Comparison of ENCODE assay signal across 1 cellular context in the genomic region with DNA sequence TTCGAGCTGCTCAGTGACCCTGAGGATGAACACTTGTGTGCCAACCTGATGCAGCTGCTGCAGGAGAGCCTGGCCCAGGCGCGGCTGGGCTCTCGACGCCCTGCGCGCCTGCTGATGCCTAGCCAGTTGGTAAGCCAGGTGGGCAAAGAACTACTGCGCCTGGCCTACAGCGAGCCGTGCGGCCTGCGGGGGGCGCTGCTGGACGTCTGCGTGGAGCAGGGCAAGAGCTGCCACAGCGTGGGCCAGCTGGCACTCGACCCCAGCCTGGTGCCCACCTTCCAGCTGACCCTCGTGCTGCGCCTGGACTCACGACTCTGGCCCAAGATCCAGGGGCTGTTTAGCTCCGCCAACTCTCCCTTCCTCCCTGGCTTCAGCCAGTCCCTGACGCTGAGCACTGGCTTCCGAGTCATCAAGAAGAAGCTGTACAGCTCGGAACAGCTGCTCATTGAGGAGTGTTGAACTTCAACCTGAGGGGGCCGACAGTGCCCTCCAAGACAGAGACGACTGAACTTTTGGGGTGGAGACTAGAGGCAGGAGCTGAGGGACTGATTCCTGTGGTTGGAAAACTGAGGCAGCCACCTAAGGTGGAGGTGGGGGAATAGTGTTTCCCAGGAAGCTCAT.
TF ChIP-seq lines count a peak whose summit lies in the region.

No MANE protein-coding gene starts in this region.

TF ChIP-seq in GM23338, 12 proteins besides CTCF, POLR2A, EP300 and RAD21:
- no peak for TF ChIP-seq NANOG (IDR thresholded peaks at IDR 0.05; ENCODE audit: borderline replicate concordance)
- TF ChIP-seq, protein P1, sequence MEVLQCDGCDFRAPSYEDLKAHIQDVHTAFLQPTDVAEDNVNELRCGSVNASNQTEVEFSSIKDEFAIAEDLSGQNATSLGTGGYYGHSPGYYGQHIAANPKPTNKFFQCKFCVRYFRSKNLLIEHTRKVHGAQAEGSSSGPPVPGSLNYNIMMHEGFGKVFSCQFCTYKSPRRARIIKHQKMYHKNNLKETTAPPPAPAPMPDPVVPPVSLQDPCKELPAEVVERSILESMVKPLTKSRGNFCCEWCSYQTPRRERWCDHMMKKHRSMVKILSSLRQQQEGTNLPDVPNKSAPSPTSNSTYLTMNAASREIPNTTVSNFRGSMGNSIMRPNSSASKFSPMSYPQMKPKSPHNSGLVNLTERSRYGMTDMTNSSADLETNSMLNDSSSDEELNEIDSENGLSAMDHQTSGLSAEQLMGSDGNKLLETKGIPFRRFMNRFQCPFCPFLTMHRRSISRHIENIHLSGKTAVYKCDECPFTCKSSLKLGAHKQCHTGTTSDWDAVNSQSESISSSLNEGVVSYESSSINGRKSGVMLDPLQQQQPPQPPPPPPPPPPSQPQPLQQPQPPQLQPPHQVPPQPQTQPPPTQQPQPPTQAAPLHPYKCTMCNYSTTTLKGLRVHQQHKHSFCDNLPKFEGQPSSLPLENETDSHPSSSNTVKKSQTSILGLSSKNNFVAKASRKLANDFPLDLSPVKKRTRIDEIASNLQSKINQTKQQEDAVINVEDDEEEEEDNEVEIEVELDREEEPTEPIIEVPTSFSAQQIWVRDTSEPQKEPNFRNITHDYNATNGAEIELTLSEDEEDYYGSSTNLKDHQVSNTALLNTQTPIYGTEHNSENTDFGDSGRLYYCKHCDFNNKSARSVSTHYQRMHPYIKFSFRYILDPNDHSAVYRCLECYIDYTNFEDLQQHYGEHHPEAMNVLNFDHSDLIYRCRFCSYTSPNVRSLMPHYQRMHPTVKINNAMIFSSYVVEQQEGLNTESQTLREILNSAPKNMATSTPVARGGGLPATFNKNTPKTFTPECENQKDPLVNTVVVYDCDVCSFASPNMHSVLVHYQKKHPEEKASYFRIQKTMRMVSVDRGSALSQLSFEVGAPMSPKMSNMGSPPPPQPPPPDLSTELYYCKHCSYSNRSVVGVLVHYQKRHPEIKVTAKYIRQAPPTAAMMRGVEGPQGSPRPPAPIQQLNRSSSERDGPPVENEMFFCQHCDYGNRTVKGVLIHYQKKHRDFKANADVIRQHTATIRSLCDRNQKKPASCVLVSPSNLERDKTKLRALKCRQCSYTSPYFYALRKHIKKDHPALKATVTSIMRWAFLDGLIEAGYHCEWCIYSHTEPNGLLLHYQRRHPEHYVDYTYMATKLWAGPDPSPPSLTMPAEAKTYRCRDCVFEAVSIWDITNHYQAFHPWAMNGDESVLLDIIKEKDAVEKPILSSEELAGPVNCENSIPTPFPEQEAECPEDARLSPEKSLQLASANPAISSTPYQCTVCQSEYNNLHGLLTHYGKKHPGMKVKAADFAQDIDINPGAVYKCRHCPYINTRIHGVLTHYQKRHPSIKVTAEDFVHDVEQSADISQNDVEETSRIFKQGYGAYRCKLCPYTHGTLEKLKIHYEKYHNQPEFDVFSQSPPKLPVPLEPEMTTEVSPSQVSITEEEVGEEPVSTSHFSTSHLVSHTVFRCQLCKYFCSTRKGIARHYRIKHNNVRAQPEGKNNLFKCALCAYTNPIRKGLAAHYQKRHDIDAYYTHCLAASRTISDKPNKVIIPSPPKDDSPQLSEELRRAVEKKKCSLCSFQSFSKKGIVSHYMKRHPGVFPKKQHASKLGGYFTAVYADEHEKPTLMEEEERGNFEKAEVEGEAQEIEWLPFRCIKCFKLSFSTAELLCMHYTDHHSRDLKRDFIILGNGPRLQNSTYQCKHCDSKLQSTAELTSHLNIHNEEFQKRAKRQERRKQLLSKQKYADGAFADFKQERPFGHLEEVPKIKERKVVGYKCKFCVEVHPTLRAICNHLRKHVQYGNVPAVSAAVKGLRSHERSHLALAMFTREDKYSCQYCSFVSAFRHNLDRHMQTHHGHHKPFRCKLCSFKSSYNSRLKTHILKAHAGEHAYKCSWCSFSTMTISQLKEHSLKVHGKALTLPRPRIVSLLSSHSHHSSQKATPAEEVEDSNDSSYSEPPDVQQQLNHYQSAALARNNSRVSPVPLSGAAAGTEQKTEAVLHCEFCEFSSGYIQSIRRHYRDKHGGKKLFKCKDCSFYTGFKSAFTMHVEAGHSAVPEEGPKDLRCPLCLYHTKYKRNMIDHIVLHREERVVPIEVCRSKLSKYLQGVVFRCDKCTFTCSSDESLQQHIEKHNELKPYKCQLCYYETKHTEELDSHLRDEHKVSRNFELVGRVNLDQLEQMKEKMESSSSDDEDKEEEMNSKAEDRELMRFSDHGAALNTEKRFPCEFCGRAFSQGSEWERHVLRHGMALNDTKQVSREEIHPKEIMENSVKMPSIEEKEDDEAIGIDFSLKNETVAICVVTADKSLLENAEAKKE (CRISPR knock-in tag; IDR thresholded peaks at IDR 0.05), result no peak
- TF ChIP-seq EZH2 (IDR thresholded peaks at IDR 0.05; ENCODE audit: low read depth, unreplicated experiment), result no peak
- TF ChIP-seq CREB1 (CRISPR knock-in tag; IDR thresholded peaks at IDR 0.05; ENCODE audit: low read depth), result no peak
- no peak for TF ChIP-seq JUNB (IDR thresholded peaks at IDR 0.05; ENCODE audit: unreplicated experiment)
- no peak for TF ChIP-seq ZNF114 (CRISPR knock-in tag; IDR thresholded peaks at IDR 0.05)
- TF ChIP-seq, protein P2, sequence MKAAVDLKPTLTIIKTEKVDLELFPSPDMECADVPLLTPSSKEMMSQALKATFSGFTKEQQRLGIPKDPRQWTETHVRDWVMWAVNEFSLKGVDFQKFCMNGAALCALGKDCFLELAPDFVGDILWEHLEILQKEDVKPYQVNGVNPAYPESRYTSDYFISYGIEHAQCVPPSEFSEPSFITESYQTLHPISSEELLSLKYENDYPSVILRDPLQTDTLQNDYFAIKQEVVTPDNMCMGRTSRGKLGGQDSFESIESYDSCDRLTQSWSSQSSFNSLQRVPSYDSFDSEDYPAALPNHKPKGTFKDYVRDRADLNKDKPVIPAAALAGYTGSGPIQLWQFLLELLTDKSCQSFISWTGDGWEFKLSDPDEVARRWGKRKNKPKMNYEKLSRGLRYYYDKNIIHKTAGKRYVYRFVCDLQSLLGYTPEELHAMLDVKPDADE (IDR thresholded peaks at IDR 0.05), result no peak
- TF ChIP-seq, protein P3, sequence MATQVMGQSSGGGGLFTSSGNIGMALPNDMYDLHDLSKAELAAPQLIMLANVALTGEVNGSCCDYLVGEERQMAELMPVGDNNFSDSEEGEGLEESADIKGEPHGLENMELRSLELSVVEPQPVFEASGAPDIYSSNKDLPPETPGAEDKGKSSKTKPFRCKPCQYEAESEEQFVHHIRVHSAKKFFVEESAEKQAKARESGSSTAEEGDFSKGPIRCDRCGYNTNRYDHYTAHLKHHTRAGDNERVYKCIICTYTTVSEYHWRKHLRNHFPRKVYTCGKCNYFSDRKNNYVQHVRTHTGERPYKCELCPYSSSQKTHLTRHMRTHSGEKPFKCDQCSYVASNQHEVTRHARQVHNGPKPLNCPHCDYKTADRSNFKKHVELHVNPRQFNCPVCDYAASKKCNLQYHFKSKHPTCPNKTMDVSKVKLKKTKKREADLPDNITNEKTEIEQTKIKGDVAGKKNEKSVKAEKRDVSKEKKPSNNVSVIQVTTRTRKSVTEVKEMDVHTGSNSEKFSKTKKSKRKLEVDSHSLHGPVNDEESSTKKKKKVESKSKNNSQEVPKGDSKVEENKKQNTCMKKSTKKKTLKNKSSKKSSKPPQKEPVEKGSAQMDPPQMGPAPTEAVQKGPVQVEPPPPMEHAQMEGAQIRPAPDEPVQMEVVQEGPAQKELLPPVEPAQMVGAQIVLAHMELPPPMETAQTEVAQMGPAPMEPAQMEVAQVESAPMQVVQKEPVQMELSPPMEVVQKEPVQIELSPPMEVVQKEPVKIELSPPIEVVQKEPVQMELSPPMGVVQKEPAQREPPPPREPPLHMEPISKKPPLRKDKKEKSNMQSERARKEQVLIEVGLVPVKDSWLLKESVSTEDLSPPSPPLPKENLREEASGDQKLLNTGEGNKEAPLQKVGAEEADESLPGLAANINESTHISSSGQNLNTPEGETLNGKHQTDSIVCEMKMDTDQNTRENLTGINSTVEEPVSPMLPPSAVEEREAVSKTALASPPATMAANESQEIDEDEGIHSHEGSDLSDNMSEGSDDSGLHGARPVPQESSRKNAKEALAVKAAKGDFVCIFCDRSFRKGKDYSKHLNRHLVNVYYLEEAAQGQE (IDR thresholded peaks at IDR 0.05; ENCODE audit: unreplicated experiment), result no peak
- no peak for TF ChIP-seq STAT1 (IDR thresholded peaks at IDR 0.05; ENCODE audit: unreplicated experiment)
- TF ChIP-seq EZH2phosphoT487 (IDR thresholded peaks at IDR 0.05; ENCODE audit: unreplicated experiment), result no peak
- no peak; the same call in none of the 2 replicates for TF ChIP-seq POLR2AphosphoS5 (IDR thresholded peaks at IDR 0.05; ENCODE audit: low read depth)
- TF ChIP-seq ZNF331 (CRISPR knock-in tag; IDR thresholded peaks at IDR 0.05; ENCODE audit: low read depth), result no peak
